12 cellular contexts compared by ENCODE assay signal in the genomic region with DNA sequence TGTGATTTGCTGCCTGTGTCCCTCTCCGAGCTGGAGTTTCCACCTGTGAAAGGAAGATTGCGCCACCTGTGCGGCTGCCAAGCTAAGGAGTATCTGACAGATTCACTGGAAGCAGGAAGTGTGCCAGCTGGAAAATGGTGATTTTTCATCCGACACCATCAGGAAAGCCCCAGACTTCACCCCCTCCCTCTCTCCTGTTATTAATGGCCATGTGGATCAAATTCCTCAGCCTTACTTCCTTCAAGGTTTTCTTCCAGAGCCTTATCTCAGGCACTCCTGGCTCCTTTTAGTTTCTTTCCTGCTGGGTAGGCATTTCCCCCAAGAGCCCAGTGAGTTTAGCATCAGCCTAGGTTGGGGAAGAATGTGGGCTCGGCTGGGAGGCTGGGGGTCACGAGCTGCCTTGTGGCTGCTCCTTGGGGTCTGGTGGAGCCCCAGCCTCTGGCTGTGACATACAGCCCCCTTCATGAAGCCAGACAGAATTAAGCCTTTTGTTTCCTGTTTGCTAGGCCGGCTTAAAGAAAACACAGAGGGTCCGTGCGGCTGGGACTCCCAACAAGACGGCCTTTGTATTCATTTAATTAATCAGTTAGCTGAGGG. TPM values are rescaled to one million over a fixed set of nuclear protein-coding genes. Genes with fewer than 3 reads are reported as not detected.
DNase-seq lines count a peak whose midpoint lies in the region; ATAC-seq, FAIRE-seq and TF ChIP-seq lines count a peak whose summit lies in the region.
"Had no signal": no experiment of that assay in that cellular context is flagged by ENCODE, and none has a peak within 500 bp of the region (broad histone marks: within the 10 kb centered on the region; RNA-seq: fewer than 3 reads in every experiment).

No MANE protein-coding gene starts in this region.

- H3K36me3 ChIP-seq in bronchial epithelial cell (ENCODE audit: control insufficient read depth, insufficient read depth, low read length): no peaks in the 10 kb centered on the region
- H3K36me3 ChIP-seq in spleen: no peaks in the 10 kb centered on the region
- no peaks in the 10 kb centered on the region for H3K36me3 ChIP-seq in A673 (ENCODE audit: insufficient read depth, low read length, poor library complexity, severe bottlenecking)

- CTCF ChIA-PET in A673 (lab: Charles Lee): no interaction called here

- TF ChIP-seq CTCF in bronchial epithelial cell (IDR thresholded peaks at IDR 0.05; ENCODE audit: insufficient read depth, low read length, severe bottlenecking) (no peak), spleen (IDR thresholded peaks at IDR 0.05 in 8 of 11, conservative IDR thresholded peaks at IDR 0.05 in 3 of 11) (no peak), A673 (conservative IDR thresholded peaks at IDR 0.05; ENCODE audit: low read depth, low read length) (no peak)

- no peak overlapping the region for H3K27ac ChIP-seq in spleen
- H3K27ac ChIP-seq in A673 (ENCODE audit: low read depth, low read length, poor library complexity, severe bottlenecking): no peak overlapping the region

- no peaks in the 10 kb centered on the region for H3K27me3 ChIP-seq in bronchial epithelial cell (ENCODE audit: control insufficient read depth, insufficient read depth, low read length)
- peaks cover 0 to 40% (median 0%) of the 10 kb centered on the region in 7 donors for H3K27me3 ChIP-seq in spleen (replicated peaks in 1 of 7)
- no peaks in the 10 kb centered on the region for H3K27me3 ChIP-seq in A673 (replicated peaks; ENCODE audit: insufficient read depth, low read depth, low read length, poor library complexity)

- no peak for ATAC-seq in GM21515 (IDR thresholded peaks at IDR 0.05; ENCODE audit: unreplicated experiment)
- ATAC-seq: activated naive CD8-positive, alpha-beta T cell treated with anti-CD3 and anti-CD28 coated beads, Interleukin-2, amount 50 U/mL, for 24 hours had no signal

- intact Hi-C loops in spleen (cut with DNase I; ENCODE audit: low total_unique reads) (no loop called here), A673 (cut with micrococcal nuclease; ENCODE audit: unreplicated experiment) (no loop called here)

- H3K9me3 ChIP-seq in spleen (no peaks in the 10 kb centered on the region), A673 (ENCODE audit: low read depth, low read length, poor library complexity, severe bottlenecking) (no peaks in the 10 kb centered on the region)

- TF ChIP-seq POLR2A in spleen (IDR thresholded peaks at IDR 0.05): no peak

- H3K4me1 ChIP-seq in spleen (no peaks in the 10 kb centered on the region), A673 (ENCODE audit: insufficient read depth, low read length, poor library complexity, severe bottlenecking) (no peaks in the 10 kb centered on the region)

- FAIRE-seq in bronchial epithelial cell (lab: Jason Lieb, UNC): no peak

- WGBS in spleen, 5 donors: 70 to 85% (median 73%) methylated on average over 10 of the region's 10 CpGs

- DNase-seq in NCI-H2171 (lab: John Stamatoyannopoulos, UW) (peak; percentile 39), bronchial epithelial cell (ENCODE audit: low read depth) (peak; percentile 27), medulla oblongata (ENCODE audit: extremely low spot score) (peak; percentile 54), spleen (peak; percentile 41), NCI-H2196 treated with DMSO at 0.1 percent for 48 hours (lab: John Stamatoyannopoulos, UW; ENCODE audit: unreplicated experiment) (no peak), A673 (ENCODE audit: low spot score) (no peak)
- DNase-seq: activated CD8-positive, alpha-beta memory T cell treated with anti-CD3 and anti-CD28 coated beads, Interleukin-2, amount 50 U/mL, for 4 hours; activated naive CD8-positive, alpha-beta T cell treated with anti-CD3 and anti-CD28 coated beads, Interleukin-2, amount 50 U/mL, for 24 hours; CD8-positive, alpha-beta memory T cell; NCI-H510A; SHP77 had no signal

- H3K4me3 ChIP-seq in bronchial epithelial cell (ENCODE audit: low read depth, low read length): no peak overlapping the region
- H3K4me3 ChIP-seq in spleen: no peak overlapping the region
- no peak overlapping the region for H3K4me3 ChIP-seq in A673 (ENCODE audit: low read depth, low read length, poor library complexity, severe bottlenecking)

- POLR2A ChIA-PET in A673 (lab: Charles Lee; ENCODE audit: low non-redundant PET): no interaction called here

- BruUV-seq in A673 (replicated peaks; lab: Mats Ljungman, UMichigan): no TSS peak

RNA-seq across cellular contexts. Expression of a gene that starts 37.1 kb away (rescaled TPM):
- total RNA-seq in bronchial epithelial cell (under 0.01 TPM in 1 of 2 replicates, not detected in the other), spleen (1 to 10 TPM; 2.7 to 8.9 (median 4.7) TPM), A673 (2021) (1.1 and 1.4 TPM in 2 replicates)
- polyA plus RNA-seq in spleen: 1 to 10 TPM in 1 of 3 donors, under 1 TPM in 2; 0.80 to 1.6 (median 0.80) TPM
- total RNA-seq: CD8-positive, alpha-beta memory T cell had no signal
- polyA plus RNA-seq: CD8-positive, alpha-beta memory T cell had no signal

Comparison
In these comparisons a context has a peak if more than half of its experiments do, and no peak if none do; other contexts are left out.
1. DNase-seq: peak in NCI-H2171 (single experiment), bronchial epithelial cell (single experiment), medulla oblongata (single experiment) and spleen (single experiment); none in NCI-H2196 treated with DMSO at 0.1 percent for 48 hours (single experiment) and A673 (single experiment).